Comparison of ENCODE assay signal across 8 cellular contexts in genomic region chr17:74776044-74776962, GRCh38. TPM values are rescaled to one million over a fixed set of nuclear protein-coding genes. Genes with fewer than 3 reads are reported as not detected.
DNase-seq lines count a peak whose midpoint lies in the region; ATAC-seq and TF ChIP-seq lines count a peak whose summit lies in the region.

A gene with protein sequence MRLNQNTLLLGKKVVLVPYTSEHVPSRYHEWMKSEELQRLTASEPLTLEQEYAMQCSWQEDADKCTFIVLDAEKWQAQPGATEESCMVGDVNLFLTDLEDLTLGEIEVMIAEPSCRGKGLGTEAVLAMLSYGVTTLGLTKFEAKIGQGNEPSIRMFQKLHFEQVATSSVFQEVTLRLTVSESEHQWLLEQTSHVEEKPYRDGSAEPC (minus strand): TSS chr17:74776345. CDS start chr17:74775698, 647 bp downstream.

- H3K9me3 ChIP-seq in OCI-LY3 (ENCODE audit: insufficient read depth, low read length): no peaks in the 10 kb centered on the region

- peak within 1 kb of the TSS; percentile 30; the same call in 1 of the 2 replicates for H3K27ac ChIP-seq in OCI-LY3 (ENCODE audit: low read length)

- no peaks in the 10 kb centered on the region for H4K20me1 ChIP-seq in OCI-LY3 (ENCODE audit: insufficient read depth, low read length)

- TF ChIP-seq CTCF in Calu3 (IDR thresholded peaks at IDR 0.05; ENCODE audit: unreplicated experiment) (no peak), OCI-LY3 (IDR thresholded peaks at IDR 0.05; ENCODE audit: low read depth, low read length) (no peak)

- H3K36me3 Mint-ChIP-seq in Calu3 (ENCODE audit: insufficient read depth, unreplicated experiment): peaks cover 46% of the 10 kb centered on the region

- no TSS peak for BruUV-seq in Calu3 (replicated peaks; lab: Mats Ljungman, UMichigan)

- DNase-seq in Calu3 (peak; percentile 99), HuH-7.5 (ENCODE audit: low spot score) (peak; percentile 95), epidermal melanocyte (ENCODE audit: insufficient read length, low spot score) (peak; percentile 98), middle frontal gyrus (ENCODE audit: extremely low spot score, low spot score) (peak; percentile 91)
- DNase-seq in activated CD8-positive, alpha-beta memory T cell treated with anti-CD3 and anti-CD28 coated beads, Interleukin-2, amount 50 U/mL, for 48 hours: peak; percentile 100
- DNase-seq in stimulated activated CD8-positive, alpha-beta memory T cell treated with anti-CD3 and anti-CD28 coated beads, Interleukin-2, amount 100 ng/mL, for 1 hour (ENCODE audit: low read depth in 2 of 2): peak; percentile 98 to 99

- H3K4me1 ChIP-seq in OCI-LY3 (ENCODE audit: low read length): peaks cover 28% of the 10 kb centered on the region

- H3K27me3 Mint-ChIP-seq in Calu3 (ENCODE audit: unreplicated experiment): no peaks in the 10 kb centered on the region

- peaks cover 10% of the 10 kb centered on the region for H3K4me1 Mint-ChIP-seq in Calu3 (ENCODE audit: low read depth, unreplicated experiment)

- peak within 1 kb of the TSS; percentile 92 for H3K4me3 ChIP-seq in OCI-LY3 (ENCODE audit: low read length)

- peak within 1 kb of the TSS; percentile 72 for H2AFZ ChIP-seq in OCI-LY3 (ENCODE audit: low read depth, low read length)

- H3K9ac ChIP-seq in OCI-LY3 (ENCODE audit: low read length): peak within 1 kb of the TSS; percentile 87

- H3K4me3 Mint-ChIP-seq in Calu3 (ENCODE audit: low read depth, unreplicated experiment): peak within 1 kb of the TSS; percentile 98

- intact Hi-C loops in Calu3 (cut with micrococcal nuclease; ENCODE audit: unreplicated experiment): no loop called here

- ATAC-seq in GM21515 (IDR thresholded peaks at IDR 0.05; ENCODE audit: unreplicated experiment): peak; percentile 72

- CTCF ChIA-PET in Calu3 (lab: Charles Lee): interaction anchor here (0.7 to 1.7 kb wide), 9 partner anchors 15 to 138 kb away, joined by 3 to 6 read pairs (median 4); no protein-coding TSS in a partner anchor

- peaks cover 23% of the 10 kb centered on the region for H3K36me3 ChIP-seq in OCI-LY3 (replicated peaks; ENCODE audit: low read depth, low read length)

- H3K27me3 ChIP-seq in OCI-LY3 (ENCODE audit: low read depth, low read length): no peaks in the 10 kb centered on the region

- H3K27ac Mint-ChIP-seq in Calu3 (ENCODE audit: unreplicated experiment): peak within 1 kb of the TSS; percentile 93

- H3K4me2 ChIP-seq in OCI-LY3 (ENCODE audit: low read length): peak within 1 kb of the TSS; percentile 95

- H3K9me3 Mint-ChIP-seq in Calu3 (ENCODE audit: low read depth, unreplicated experiment): no peaks in the 10 kb centered on the region

- H3K79me2 ChIP-seq in OCI-LY3 (ENCODE audit: low read length): peaks cover 22% of the 10 kb centered on the region

RNA-seq across cellular contexts. Expression of the gene that starts here (rescaled TPM):
- total RNA-seq in Calu3 (2022): 66.5 and 74.7 TPM in 2 replicates

Comparison
In these comparisons a context has a peak if more than half of its experiments do, and no peak if none do; other contexts are left out.
1. Peak in every context shown above with its lines: DNase-seq, ATAC-seq, H3K4me3 ChIP-seq and H3K27ac ChIP-seq.